ENCODE assay signal across 17 cellular contexts in the genomic region with DNA sequence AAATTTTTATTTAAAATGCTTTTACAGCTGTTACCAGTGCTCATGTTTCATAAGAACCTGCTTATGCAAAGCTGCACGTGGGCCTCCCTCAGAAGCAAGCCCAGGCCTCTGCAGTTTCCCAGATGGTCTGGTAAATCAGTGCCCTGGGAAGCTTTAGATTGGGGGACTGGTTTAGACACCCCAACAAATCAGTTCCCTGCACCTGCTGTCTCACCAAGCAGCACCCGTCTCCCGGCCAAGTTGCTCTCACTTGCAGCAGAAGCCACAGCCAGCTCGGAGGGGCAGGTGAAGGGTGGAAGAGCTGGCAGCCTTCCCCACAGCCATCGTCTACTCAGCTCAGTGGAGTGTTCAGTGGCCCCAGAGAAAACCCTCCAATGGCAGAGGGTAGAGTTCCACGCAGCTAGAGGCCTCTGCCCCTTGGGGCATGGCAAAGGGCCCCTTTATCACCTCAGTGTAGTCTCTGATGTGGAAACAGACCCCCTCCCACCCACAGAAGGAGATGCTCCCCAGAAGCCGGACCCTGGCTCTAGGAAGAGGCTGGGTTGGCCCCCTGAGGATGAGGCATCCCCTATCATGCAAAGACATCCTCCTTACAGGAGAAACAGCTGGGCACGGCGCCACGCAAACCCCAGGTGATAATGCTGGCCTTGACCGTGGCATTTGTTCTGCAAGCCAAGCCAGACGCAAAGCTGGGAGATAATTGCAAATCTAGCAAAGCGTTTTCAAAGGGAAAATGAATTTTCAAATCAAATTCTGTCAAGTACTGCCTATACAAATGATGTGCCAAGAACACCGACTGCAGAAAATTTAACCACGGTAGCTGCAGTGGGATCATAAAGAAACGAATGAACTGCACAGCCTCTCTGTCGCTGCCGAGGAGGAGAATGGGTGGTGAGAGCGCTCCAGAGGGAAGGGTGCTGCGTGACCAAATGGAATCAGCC. TPM values are rescaled to one million over a fixed set of nuclear protein-coding genes. Genes with fewer than 3 reads are reported as not detected.
DNase-seq lines count a peak whose midpoint lies in the region; ATAC-seq and TF ChIP-seq lines count a peak whose summit lies in the region.
"Had no signal": no experiment of that assay in that cellular context is flagged by ENCODE, and none has a peak within 500 bp of the region (broad histone marks: within the 10 kb centered on the region; RNA-seq: fewer than 3 reads in every experiment).

No MANE protein-coding gene starts in this region.

- H3K27ac ChIP-seq in thyroid gland, result no peak overlapping the region
- H3K27ac ChIP-seq in body of pancreas, result no peak overlapping the region
- no peak overlapping the region for H3K27ac ChIP-seq in esophagus muscularis mucosa (replicated peaks in 1 of 4)
- H3K27ac ChIP-seq: esophagus squamous epithelium, parathyroid adenoma, tibial artery had no signal

- H3K9ac ChIP-seq in adipocyte (ENCODE audit: low read length), result no peak overlapping the region
- H3K9ac ChIP-seq: parathyroid adenoma had no signal

- H3K4me1 ChIP-seq in adipocyte (ENCODE audit: control insufficient read depth, insufficient read depth, low read length) (peaks cover 22% of the 10 kb centered on the region), thyroid gland (peaks cover 16 to 21% of the 10 kb centered on the region in 2 donors), body of pancreas (peaks cover 25% of the 10 kb centered on the region), esophagus muscularis mucosa (peaks cover 10 to 33% (median 23%) of the 10 kb centered on the region in 4 donors)

- no peaks in the 10 kb centered on the region for H3K27me3 ChIP-seq in adipocyte (replicated peaks; ENCODE audit: control insufficient read depth, insufficient read depth, low read length)
- H3K27me3 ChIP-seq in thyroid gland, result no peaks in the 10 kb centered on the region
- no peaks in the 10 kb centered on the region for H3K27me3 ChIP-seq in body of pancreas
- H3K27me3 ChIP-seq in esophagus muscularis mucosa, result no peaks in the 10 kb centered on the region
- H3K27me3 ChIP-seq: esophagus squamous epithelium, tibial artery had no signal

- intact Hi-C loops in thyroid gland (cut with DNase I) (no loop called here), body of pancreas (cut with DNase I) (no loop called here), esophagus muscularis mucosa (cut with DNase I) (no loop called here)

- TF ChIP-seq CTCF in thyroid gland (IDR thresholded peaks at IDR 0.05), result no peak
- no peak for TF ChIP-seq CTCF in body of pancreas (IDR thresholded peaks at IDR 0.05)
- TF ChIP-seq CTCF in esophagus muscularis mucosa (IDR thresholded peaks at IDR 0.05), result no peak

- TF ChIP-seq EP300 in esophagus muscularis mucosa (IDR thresholded peaks at IDR 0.05), result no peak

- H3K9me3 ChIP-seq in adipocyte (ENCODE audit: control insufficient read depth, low read length) (peaks cover 7% of the 10 kb centered on the region), thyroid gland (no peaks in the 10 kb centered on the region), body of pancreas (no peaks in the 10 kb centered on the region), esophagus muscularis mucosa (peaks cover 0 to 6% (median 3%) of the 10 kb centered on the region in 4 donors)
- H3K9me3 ChIP-seq: tibial artery had no signal

- ATAC-seq in body of pancreas, result no peak

- H3K36me3 ChIP-seq in adipocyte (ENCODE audit: control insufficient read depth, insufficient read depth, low read length, severe bottlenecking) (no peaks in the 10 kb centered on the region), thyroid gland (no peaks in the 10 kb centered on the region), body of pancreas (replicated peaks in 1 of 2; ENCODE audit: insufficient read depth in 1 of 2, low read depth in 2 of 2) (no peaks in the 10 kb centered on the region), esophagus muscularis mucosa (peaks cover 0 to 7% (median 0%) of the 10 kb centered on the region in 4 donors)
- H3K36me3 ChIP-seq: esophagus squamous epithelium, tibial artery had no signal

- DNase-seq in activated effector memory CD4-positive, alpha-beta T cell treated with anti-CD3 and anti-CD28 coated beads, Interleukin-2, amount 50 U/mL, for 16 hours, result peak; percentile 58
- DNase-seq in activated effector memory CD4-positive, alpha-beta T cell treated with Interleukin-2 at 50 U/mL for 16 hours, result no peak
- peak; percentile 17 for DNase-seq in adipocyte (ENCODE audit: low read depth)
- peak; percentile 57 for DNase-seq in inferior parietal cortex (ENCODE audit: extremely low spot score)
- peak; percentile 70 to 73 for DNase-seq in thyroid gland
- no peak for DNase-seq in body of pancreas
- DNase-seq in esophagus muscularis mucosa (ENCODE audit: extremely low spot score), result no peak
- DNase-seq in NCI-H748 treated with DMSO at 0.1 percent for 48 hours (lab: John Stamatoyannopoulos, UW), result no peak
- DNase-seq: activated CD8-positive, alpha-beta memory T cell treated with anti-CD3 and anti-CD28 coated beads for 24 hours; Calu3; esophagus squamous epithelium; NCI-H1436 treated with DMSO at 0.1 percent for 48 hours; SIG-M5; stimulated activated CD4-positive, alpha-beta T cell treated with anti-CD3 and anti-CD28 coated beads, Interleukin-15, amount 100 ng/mL, for 24 hours had no signal

- WGBS in thyroid gland, 2 donors, result 59 to 69% methylated on average over 15 to 20 of the region's 20 CpGs
- 61 to 68% methylated on average over 20 of the region's 20 CpGs for WGBS in body of pancreas, 2 donors
- WGBS in esophagus muscularis mucosa, result 78% methylated on average over 19 of the region's 20 CpGs

- no peak overlapping the region for H3K4me3 ChIP-seq in adipocyte (ENCODE audit: low read length)
- H3K4me3 ChIP-seq in thyroid gland (replicated peaks in 1 of 3), result no peak overlapping the region
- H3K4me3 ChIP-seq in body of pancreas, result no peak overlapping the region
- H3K4me3 ChIP-seq in esophagus muscularis mucosa, result no peak overlapping the region
- H3K4me3 ChIP-seq: esophagus squamous epithelium, tibial artery had no signal

- TF ChIP-seq POLR2A in thyroid gland (IDR thresholded peaks at IDR 0.05), result no peak
- no peak for TF ChIP-seq POLR2A in body of pancreas (IDR thresholded peaks at IDR 0.05)
- TF ChIP-seq POLR2A in esophagus muscularis mucosa (IDR thresholded peaks at IDR 0.05; ENCODE audit: low read depth), result no peak

RNA-seq across cellular contexts. Expression of a gene that starts 51.9 kb away (rescaled TPM):
- total RNA-seq in thyroid gland (10 to 100 TPM in 3 of 4 donors, 1 to 10 TPM in 1; 8.9 to 19.1 (median 16.4) TPM), body of pancreas (10 to 100 TPM in 1 of 2 donors, 1 to 10 TPM in 1; 5.7 to 16.8 TPM), esophagus muscularis mucosa (10 to 100 TPM in 2 of 4 donors, 1 to 10 TPM in 2; 4.5 to 13.4 (median 8.4) TPM)

RNA-seq across cellular contexts. Expression of a gene that starts 52.2 kb away (rescaled TPM):
- total RNA-seq in thyroid gland (1 to 10 TPM in 2 of 4 donors, under 1 TPM in 1, not detected in 1; 0.27 to 1.9 (median 1.1) TPM), body of pancreas (not detected), esophagus muscularis mucosa (1 to 10 TPM in 1 of 4 donors, not detected in 3; 1.5 TPM)
- total RNA-seq: Calu3, cardiac septum had no signal

Comparison
In these comparisons a context has a peak if more than half of its experiments do, and no peak if none do; other contexts are left out.
1. DNase-seq: peak in activated effector memory CD4-positive, alpha-beta T cell treated with anti-CD3 and anti-CD28 coated beads, Interleukin-2, amount 50 U/mL, for 16 hours (single experiment), adipocyte (single experiment), inferior parietal cortex (single experiment) and thyroid gland (2 of 2); none in activated effector memory CD4-positive, alpha-beta T cell treated with Interleukin-2 at 50 U/mL for 16 hours (single experiment), body of pancreas (0 of 4), esophagus muscularis mucosa (single experiment) and NCI-H748 treated with DMSO at 0.1 percent for 48 hours (single experiment).